Comparison of ENCODE assay signal across 1 cellular context in genomic region chr11:77113382-77114088, GRCh38.
TF ChIP-seq lines count a peak whose summit lies in the region.

No MANE protein-coding gene starts in this region.

TF ChIP-seq in K562, 482 proteins besides CTCF, POLR2A, EP300 and RAD21:
- TF ChIP-seq EZH2 (IDR thresholded peaks at IDR 0.05; ENCODE audit: borderline replicate concordance, low read depth, low read length) (no peak), GTF2A2 (tag; IDR thresholded peaks at IDR 0.05) (no peak), NR2C1 (IDR thresholded peaks at IDR 0.05) (peak; percentile 51), NR2C1 (tag; IDR thresholded peaks at IDR 0.05) (peak; percentile 59), SMC3 (conservative IDR thresholded peaks at IDR 0.05; ENCODE audit: insufficient read depth, low read depth, low read length) (0 out of 2 replicates have a peak, but pooled peaks have one; percentile 22), CC2D1A (IDR thresholded peaks at IDR 0.05) (0 out of 2 replicates have a peak, but pooled peaks have one; percentile 19), ZNF134 (CRISPR knock-in tag; conservative IDR thresholded peaks at IDR 0.05) (no peak), VEZF1 (CRISPR knock-in tag; IDR thresholded peaks at IDR 0.05) (peak; percentile 13; the same call in 1 of the 2 replicates), NRF1 (conservative IDR thresholded peaks at IDR 0.05 in 1 of 2, IDR thresholded peaks at IDR 0.05 in 1 of 2) (0 out of 4 replicates have a peak, but pooled peaks of 1 of the 2 experiments have one; percentile 16)
